ENCODE assay signal across 12 cellular contexts in the genomic region with DNA sequence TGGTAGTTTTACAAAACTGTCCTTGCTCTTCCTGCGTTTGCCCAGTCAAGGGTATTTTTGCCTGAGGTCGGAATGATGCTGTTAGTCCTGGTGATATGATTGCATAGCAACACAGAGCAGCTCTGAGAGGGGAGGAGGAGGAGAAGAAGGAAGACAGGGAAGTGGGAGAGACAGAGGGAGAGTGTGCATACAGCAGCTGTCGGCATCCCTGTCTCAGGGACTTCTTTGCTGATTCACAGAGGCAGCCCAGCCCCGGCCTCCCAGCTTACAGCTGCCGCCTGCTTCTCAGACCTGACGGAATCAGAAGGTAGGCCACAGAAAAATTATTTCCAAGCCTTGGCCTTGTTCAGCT. TPM values are rescaled to one million over a fixed set of nuclear protein-coding genes. Genes with fewer than 3 reads are reported as not detected.
A peak's percentile ranks its signal among the peaks of the same experiment; 100 is the strongest.
DNase-seq lines count a peak whose midpoint lies in the region; ATAC-seq and TF ChIP-seq lines count a peak whose summit lies in the region.
"Had no signal": no experiment of that assay in that cellular context is flagged by ENCODE, and none has a peak within 500 bp of the region (broad histone marks: within the 10 kb centered on the region; RNA-seq: fewer than 3 reads in every experiment).

No MANE protein-coding gene starts in this region.

- H3K4me1 ChIP-seq in iPS-20b (ENCODE audit: insufficient read depth, low read length) = no peaks in the 10 kb centered on the region
- no peaks in the 10 kb centered on the region for H3K4me1 ChIP-seq in suprapubic skin
- H3K4me1 ChIP-seq: psoas muscle had no signal

- TF ChIP-seq CTCF in suprapubic skin (IDR thresholded peaks at IDR 0.05) = no peak

- TF ChIP-seq POLR2A in suprapubic skin (IDR thresholded peaks at IDR 0.05) = no peak

- ATAC-seq in GM18519 (IDR thresholded peaks at IDR 0.05; ENCODE audit: low FRiP score, unreplicated experiment) (no peak), HG03354 (IDR thresholded peaks at IDR 0.05; ENCODE audit: poor library complexity, severe bottlenecking, unreplicated experiment) (no peak)
- ATAC-seq: psoas muscle had no signal

- no peaks in the 10 kb centered on the region for H3K27me3 ChIP-seq in iPS-20b (ENCODE audit: insufficient read depth, low read length)
- H3K27me3 ChIP-seq in suprapubic skin = no peaks in the 10 kb centered on the region

- H3K9me3 ChIP-seq in iPS-20b (ENCODE audit: insufficient read depth, low read depth, low read length) = no peaks in the 10 kb centered on the region
- no peaks in the 10 kb centered on the region for H3K9me3 ChIP-seq in suprapubic skin
- H3K9me3 ChIP-seq: psoas muscle had no signal

- H3K27ac ChIP-seq in iPS-20b (ENCODE audit: low read length) = no peak overlapping the region
- no peak overlapping the region for H3K27ac ChIP-seq in suprapubic skin
- H3K27ac ChIP-seq: psoas muscle had no signal

- peak overlapping the region; percentile 37; the same call in 1 of the 2 replicates for H3K9ac ChIP-seq in iPS-20b (ENCODE audit: low read depth, low read length)

- H3K4me3 ChIP-seq in iPS-20b (ENCODE audit: low read length) (no peak overlapping the region), suprapubic skin (no peak overlapping the region)
- H3K4me3 ChIP-seq: psoas muscle had no signal

- no peaks in the 10 kb centered on the region for H3K36me3 ChIP-seq in iPS-20b (ENCODE audit: insufficient read depth, low read depth, low read length)
- H3K36me3 ChIP-seq in suprapubic skin = no peaks in the 10 kb centered on the region

- peak; percentile 5 for DNase-seq in stimulated activated CD4-positive, alpha-beta T cell treated with anti-CD3 and anti-CD28 coated beads, Interleukin-1b, Interleukin-23, amount 100 ng/mL, for 48 hours
- DNase-seq in stimulated activated CD4-positive, alpha-beta T cell treated with anti-CD3 and anti-CD28 coated beads, Interleukin-4, amount 100 ng/mL, for 24 hours = no peak
- DNase-seq in amniotic epithelial cell (ENCODE audit: low read depth) (peak; percentile 55), DMS79 (lab: John Stamatoyannopoulos, UW) (no peak), suprapubic skin (ENCODE audit: low spot score in 2 of 2) (no peak)
- DNase-seq: immature natural killer cell, KG1, NCI-H774, psoas muscle had no signal

- 61% methylated on average over 6 of the region's 6 CpGs for WGBS in suprapubic skin

- no peak for TF ChIP-seq EP300 in suprapubic skin (IDR thresholded peaks at IDR 0.05)

RNA-seq across cellular contexts. Expression of gene DRP2, which starts 0.2 kb away (rescaled TPM):
- total RNA-seq in suprapubic skin = under 1 TPM; 0.05 to 0.97 (median 0.35) TPM

Comparison
In these comparisons a context has a peak if more than half of its experiments do, and no peak if none do; other contexts are left out.
1. DNase-seq: peak in stimulated activated CD4-positive, alpha-beta T cell treated with anti-CD3 and anti-CD28 coated beads, Interleukin-1b, Interleukin-23, amount 100 ng/mL, for 48 hours (single experiment) and amniotic epithelial cell (single experiment); none in stimulated activated CD4-positive, alpha-beta T cell treated with anti-CD3 and anti-CD28 coated beads, Interleukin-4, amount 100 ng/mL, for 24 hours (single experiment), DMS79 (single experiment) and suprapubic skin (0 of 2).